In the genomic region with DNA sequence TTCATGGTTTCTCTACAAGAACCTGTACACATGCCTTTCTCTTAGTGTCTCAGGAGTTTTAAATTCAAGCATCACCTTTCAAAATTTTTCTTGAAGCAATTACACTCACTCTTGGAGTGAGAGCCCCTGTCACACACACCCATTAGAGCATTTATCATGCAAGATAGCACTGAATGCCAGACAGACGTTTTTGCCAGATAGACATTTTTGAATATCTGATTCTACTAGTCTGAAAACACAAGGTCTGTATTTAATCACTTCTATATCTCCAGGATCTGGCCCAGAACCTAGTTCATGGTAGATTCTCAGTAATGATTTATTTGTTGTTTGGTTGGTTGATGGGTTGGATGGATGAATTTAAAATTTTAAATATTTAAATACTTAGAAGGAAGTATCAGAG, we compare ENCODE assay signal across 25 cellular contexts.
"Had no signal": no experiment of that assay in that cellular context is flagged by ENCODE, and none has a peak within 500 bp of the region (broad histone marks: within the 10 kb centered on the region; RNA-seq: fewer than 3 reads in every experiment).

No MANE protein-coding gene starts in this region.

- H3K4me1 ChIP-seq: colonic mucosa, esophagus squamous epithelium, gastrocnemius medialis, left lung, lower lobe of right lung had no signal

- H3K4me3 ChIP-seq: colonic mucosa, esophagus squamous epithelium, gastrocnemius medialis, heart right ventricle, left lung, lower lobe of right lung, mucosa of descending colon had no signal

- H3K9me3 ChIP-seq: colonic mucosa, esophagus squamous epithelium, gastrocnemius medialis, lower lobe of right lung had no signal

- ATAC-seq: effector memory CD8-positive, alpha-beta T cell; esophagus mucosa; gastrocnemius medialis; heart right ventricle; left cardiac atrium; left lung; left ventricle myocardium superior; lower lobe of right lung; mucosa of descending colon had no signal

- DNase-seq: colonic mucosa; cortex of kidney; effector CD8-positive, alpha-beta T cell; effector memory CD8-positive, alpha-beta T cell; endodermal cell; erythroblast; esophagus squamous epithelium; foreskin fibroblast; foreskin melanocyte; gastrocnemius medialis; glutamatergic neuron; head of caudate nucleus; heart right ventricle; hippocampal formation; left cardiac atrium; left lung; left ventricle myocardium superior; lower lobe of right lung; mesenchymal stem cell; mucosa of descending colon had no signal

- H3K36me3 ChIP-seq: colonic mucosa, esophagus squamous epithelium, gastrocnemius medialis, heart right ventricle, left lung, lower lobe of right lung had no signal

- H3K27ac ChIP-seq: colonic mucosa, epithelial cell of prostate, esophagus squamous epithelium, gastrocnemius medialis, heart right ventricle, left lung, lower lobe of right lung had no signal

- H3K27me3 ChIP-seq: colonic mucosa, esophagus squamous epithelium, gastrocnemius medialis, heart right ventricle, left lung had no signal

- FAIRE-seq: endometrium, islet of Langerhans, keratinocyte had no signal
